ENCODE assay signal across 25 cellular contexts in the genomic region with DNA sequence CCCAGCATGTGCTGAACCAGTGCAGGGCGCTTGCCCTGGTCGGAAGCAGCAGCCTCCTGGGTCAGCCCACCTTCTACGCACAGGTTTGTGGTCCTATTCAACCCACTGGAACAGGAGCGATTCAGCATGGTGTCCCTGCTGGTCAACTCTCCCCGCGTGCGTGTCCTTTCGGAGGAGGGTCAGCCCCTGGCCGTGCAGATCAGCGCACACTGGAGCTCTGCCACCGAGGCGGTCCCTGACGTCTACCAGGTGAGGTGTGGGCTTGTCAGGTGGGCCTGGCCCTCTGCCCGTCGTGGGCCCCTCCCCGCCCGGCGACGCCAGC.
"Had no signal": no experiment of that assay in that cellular context is flagged by ENCODE, and none has a peak within 500 bp of the region (broad histone marks: within the 10 kb centered on the region; RNA-seq: fewer than 3 reads in every experiment).

No MANE protein-coding gene starts in this region.

- H3K9me3 ChIP-seq: colonic mucosa, esophagus muscularis mucosa, gastroesophageal sphincter, heart left ventricle, pancreas, sigmoid colon, suprapubic skin, transverse colon had no signal

- H3K4me1 Mint-ChIP-seq: mesothelial cell of epicardium, neural progenitor cell had no signal

- ATAC-seq: foreskin keratinocyte; gastroesophageal sphincter; heart left ventricle; naive thymus-derived CD4-positive, alpha-beta T cell; pancreas; stimulated activated naive B cell treated with anti-CD40 and anti-IgM and Interleukin-4, amounts not matched to agents 10 μg/mL and 1 μg/mL and 100 μg/mL, for 72 hours; stimulated activated naive CD8-positive, alpha-beta T cell treated with anti-CD3 and anti-CD28 coated beads, Interleukin-15, amount 100 ng/mL, for 72 hours had no signal

- H3K4me3 ChIP-seq: colonic mucosa, esophagus muscularis mucosa, gastroesophageal sphincter, heart left ventricle, neural progenitor cell, pancreas, sigmoid colon, suprapubic skin, transverse colon had no signal

- H3K27ac Mint-ChIP-seq: dendritic cell treated with granulocyte-macrophage colony-stimulating factor and Interleukin-4, amounts not matched to agents 40 ng/mL and 50 ng/mL, for 4 days; mesothelial cell of epicardium; naive thymus-derived CD4-positive, alpha-beta T cell; nephron; neural progenitor cell; stimulated activated naive B cell treated with anti-CD40 and anti-IgM and Interleukin-4, amounts not matched to agents 10 μg/mL and 1 μg/mL and 100 μg/mL, for 72 hours; stimulated activated naive CD8-positive, alpha-beta T cell treated with anti-CD3 and anti-CD28 coated beads, Interleukin-15, amount 100 ng/mL, for 72 hours had no signal

- H3K36me3 ChIP-seq: neural progenitor cell had no signal

- H3K27me3 ChIP-seq: colonic mucosa, esophagus muscularis mucosa, foreskin keratinocyte, gastroesophageal sphincter, heart left ventricle, neural progenitor cell, pancreas, sigmoid colon, suprapubic skin, transverse colon had no signal

- H3K4me1 ChIP-seq: colonic mucosa, foreskin keratinocyte, neural progenitor cell, suprapubic skin, transverse colon had no signal

- H3K27ac ChIP-seq: colonic mucosa, esophagus muscularis mucosa, foreskin keratinocyte, gastroesophageal sphincter, heart left ventricle, neural progenitor cell, pancreas, sigmoid colon, suprapubic skin, transverse colon had no signal

- H3K27me3 Mint-ChIP-seq: dendritic cell treated with granulocyte-macrophage colony-stimulating factor and Interleukin-4, amounts not matched to agents 40 ng/mL and 50 ng/mL, for 4 days; naive thymus-derived CD4-positive, alpha-beta T cell; stimulated activated naive B cell treated with anti-CD40 and anti-IgM and Interleukin-4, amounts not matched to agents 10 μg/mL and 1 μg/mL and 100 μg/mL, for 72 hours; stimulated activated naive CD8-positive, alpha-beta T cell treated with anti-CD3 and anti-CD28 coated beads, Interleukin-15, amount 100 ng/mL, for 72 hours had no signal

- H3K4me3 Mint-ChIP-seq: dendritic cell treated with granulocyte-macrophage colony-stimulating factor and Interleukin-4, amounts not matched to agents 40 ng/mL and 50 ng/mL, for 4 days; mesothelial cell of epicardium; naive thymus-derived CD4-positive, alpha-beta T cell; nephron; neural progenitor cell; stimulated activated naive B cell treated with anti-CD40 and anti-IgM and Interleukin-4, amounts not matched to agents 10 μg/mL and 1 μg/mL and 100 μg/mL, for 72 hours; stimulated activated naive CD8-positive, alpha-beta T cell treated with anti-CD3 and anti-CD28 coated beads, Interleukin-15, amount 100 ng/mL, for 72 hours had no signal

- DNase-seq: central memory CD4-positive, alpha-beta T cell; colonic mucosa; effector memory CD4-positive, alpha-beta T cell; foreskin keratinocyte; hippocampal formation; kidney glomerular epithelial cell; mesenchymal stem cell; naive thymus-derived CD4-positive, alpha-beta T cell; occipital lobe; retina; sigmoid colon; stimulated activated CD4-positive, alpha-beta T cell treated with anti-CD3 and anti-CD28 coated beads, Interleukin-15, amount 100 ng/mL, for 24 hours; stimulated activated CD4-positive, alpha-beta T cell treated with anti-CD3 and anti-CD28 coated beads, Interleukin-2, amount 100 ng/mL, for 48 hours; stimulated activated naive B cell treated with anti-CD40 and anti-IgM and Interleukin-4, amounts not matched to agents 10 μg/mL and 1 μg/mL and 100 μg/mL, for 72 hours; stimulated activated naive CD8-positive, alpha-beta T cell treated with anti-CD3 and anti-CD28 coated beads, Interleukin-15, amount 100 ng/mL, for 72 hours; transverse colon had no signal
